21 cellular contexts compared by ENCODE assay signal in the genomic region with DNA sequence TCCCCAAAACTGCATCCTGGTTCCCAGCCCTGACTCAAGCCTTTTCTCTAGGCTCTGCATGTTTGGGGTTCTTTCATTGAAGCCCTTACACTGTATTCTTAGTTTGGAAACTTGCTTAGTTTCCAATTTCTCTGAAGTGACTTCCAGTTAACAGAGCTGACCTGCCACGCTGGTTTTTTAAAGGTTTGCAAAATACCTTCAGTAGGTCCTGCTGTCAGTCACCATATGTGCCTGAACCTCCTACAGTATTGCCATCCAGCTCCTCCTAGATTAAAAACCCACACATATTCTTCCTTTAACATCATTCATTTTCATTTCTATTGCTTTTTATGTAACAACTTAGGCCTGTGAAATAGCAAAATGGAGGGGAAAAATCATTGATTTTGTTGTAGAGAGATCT.
DNase-seq lines count a peak whose midpoint lies in the region; ATAC-seq, FAIRE-seq and TF ChIP-seq lines count a peak whose summit lies in the region.
"Had no signal": no experiment of that assay in that cellular context is flagged by ENCODE, and none has a peak within 500 bp of the region (broad histone marks: within the 10 kb centered on the region; RNA-seq: fewer than 3 reads in every experiment).

No MANE protein-coding gene starts in this region.

- H3K27me3 ChIP-seq in DND-41 (ENCODE audit: insufficient read depth, low read length, poor library complexity) = no peaks in the 10 kb centered on the region
- no peaks in the 10 kb centered on the region for H3K27me3 ChIP-seq in SJSA1 (replicated peaks)
- H3K27me3 ChIP-seq in foreskin keratinocyte = no peaks in the 10 kb centered on the region
- no peaks in the 10 kb centered on the region for H3K27me3 ChIP-seq in sigmoid colon
- no peaks in the 10 kb centered on the region for H3K27me3 ChIP-seq in small intestine (ENCODE audit: control insufficient read depth in 2 of 2, insufficient read depth in 2 of 2, low read length in 2 of 2)
- H3K27me3 ChIP-seq in suprapubic skin = no peaks in the 10 kb centered on the region
- H3K27me3 ChIP-seq: spleen had no signal

- WGBS in sigmoid colon, 2 donors = 78 to 82% methylated on average over 1 of the region's 1 CpG
- 67 to 77% (median 73%) methylated on average over 1 of the region's 1 CpG for WGBS in small intestine, 3 donors
- WGBS in suprapubic skin = 51% methylated on average over 1 of the region's 1 CpG

- peak overlapping the region; percentile 62 for H2AFZ ChIP-seq in DND-41 (ENCODE audit: low read depth, low read length)

- no peaks in the 10 kb centered on the region for H3K79me2 ChIP-seq in DND-41 (ENCODE audit: insufficient read depth, low read length)

- no peaks in the 10 kb centered on the region for H3K36me3 ChIP-seq in DND-41 (ENCODE audit: insufficient read depth, low read length)
- no peaks in the 10 kb centered on the region for H3K36me3 ChIP-seq in SJSA1
- no peaks in the 10 kb centered on the region for H3K36me3 ChIP-seq in sigmoid colon
- H3K36me3 ChIP-seq in small intestine (ENCODE audit: control insufficient read depth in 2 of 2, insufficient read depth in 2 of 2, low read length in 2 of 2) = no peaks in the 10 kb centered on the region
- H3K36me3 ChIP-seq in suprapubic skin = no peaks in the 10 kb centered on the region
- H3K36me3 ChIP-seq: spleen had no signal

- H3K9ac ChIP-seq in DND-41 (ENCODE audit: low read depth, low read length) = no peak overlapping the region

- TF ChIP-seq POLR2A in sigmoid colon (IDR thresholded peaks at IDR 0.05) (no peak), suprapubic skin (IDR thresholded peaks at IDR 0.05) (no peak)

- no peak for FAIRE-seq in small intestine (lab: Jason Lieb, UNC)
- FAIRE-seq: HTR-8/SVneo, kidney had no signal

- H3K4me1 ChIP-seq in DND-41 (ENCODE audit: insufficient read depth, low read length) (peaks cover 45% of the 10 kb centered on the region), SJSA1 (replicated peaks) (peaks cover 60% of the 10 kb centered on the region), foreskin keratinocyte (peaks cover 65% of the 10 kb centered on the region), sigmoid colon (peaks cover 0 to 48% (median 36%) of the 10 kb centered on the region in 4 donors), small intestine (ENCODE audit: control insufficient read depth in 2 of 2, insufficient read depth in 1 of 2, low read depth in 1 of 2, low read length in 1 of 2) (no peaks in the 10 kb centered on the region), suprapubic skin (peaks cover 44% of the 10 kb centered on the region)
- H3K4me1 ChIP-seq: psoas muscle had no signal

- intact Hi-C loops in sigmoid colon (cut with DNase I) = no loop called here

- no peak for TF ChIP-seq EP300 in sigmoid colon (IDR thresholded peaks at IDR 0.05)
- TF ChIP-seq EP300 in suprapubic skin (IDR thresholded peaks at IDR 0.05) = no peak

- H3K27ac ChIP-seq in DND-41 (ENCODE audit: low read length) = peak overlapping the region; percentile 24; the same call in 1 of the 2 replicates
- H3K27ac ChIP-seq in SJSA1 = peak overlapping the region; percentile 96
- peak overlapping the region; percentile 100 for H3K27ac ChIP-seq in foreskin keratinocyte
- H3K27ac ChIP-seq in sigmoid colon = peak overlapping the region in 3 of 4 donors; percentile 26 to 62 (median 28)
- no peak overlapping the region for H3K27ac ChIP-seq in small intestine (ENCODE audit: low read depth in 1 of 2, low read length in 1 of 2)
- H3K27ac ChIP-seq in suprapubic skin = no peak overlapping the region
- H3K27ac ChIP-seq: psoas muscle, spleen had no signal

- H4K20me1 ChIP-seq in DND-41 (ENCODE audit: insufficient read depth, low read length) = no peaks in the 10 kb centered on the region

- no peak for ATAC-seq in DND-41 (ENCODE audit: insufficient read depth, low read depth)
- no peak for ATAC-seq in foreskin keratinocyte
- ATAC-seq in GM18873 (IDR thresholded peaks at IDR 0.05; ENCODE audit: low FRiP score, unreplicated experiment) = no peak
- ATAC-seq: natural killer cell treated with Interleukin-12 subunit alpha and Interleukin-12 subunit beta and Interleukin-15 and Interleukin-18, amount 100 ng/mL, for 72 hours; psoas muscle had no signal

- TF ChIP-seq CTCF in DND-41 (IDR thresholded peaks at IDR 0.05; ENCODE audit: borderline replicate concordance, extremely low read depth, low read length, poor library complexity, severe bottlenecking) (no peak), foreskin keratinocyte (conservative IDR thresholded peaks at IDR 0.05) (no peak), sigmoid colon (IDR thresholded peaks at IDR 0.05) (no peak), suprapubic skin (IDR thresholded peaks at IDR 0.05) (no peak)

- H3K9me3 ChIP-seq in DND-41 (ENCODE audit: insufficient read depth, low read length, severe bottlenecking) (no peaks in the 10 kb centered on the region), SJSA1 (replicated peaks) (no peaks in the 10 kb centered on the region), sigmoid colon (no peaks in the 10 kb centered on the region), small intestine (ENCODE audit: control insufficient read depth, low read depth) (no peaks in the 10 kb centered on the region), suprapubic skin (no peaks in the 10 kb centered on the region)
- H3K9me3 ChIP-seq: psoas muscle, spleen had no signal

- no peak overlapping the region for H3K4me2 ChIP-seq in DND-41 (ENCODE audit: insufficient read depth, low read length)

- DNase-seq in DND-41 (no peak), SJSA1 (ENCODE audit: low read depth in 1 of 2, low spot score in 2 of 2) (no peak), foreskin keratinocyte (no peak), sigmoid colon (no peak), small intestine (no peak), RPMI8226 (no peak), suprapubic skin (ENCODE audit: low spot score in 2 of 2) (no peak)
- DNase-seq: activated B cell treated with CpG ODN at 0.5 μM for 24 hours; activated CD4-positive, alpha-beta memory T cell treated with anti-CD3 and anti-CD28 coated beads, Interleukin-2, amount 10 ng/mL, durations not matched to agents 7 days and 5 days; activated naive CD4-positive, alpha-beta T cell treated with anti-CD3 and anti-CD28 coated beads, Interleukin-2, amount 50 U/mL, for 16 hours; activated T-cell treated with anti-CD3 and anti-CD28 coated beads, Interleukin-2, amount 50 U/mL, for 24 hours; GOT3; kidney; NCI-H1417; NCI-H2171 treated with DMSO at 0.1 percent for 48 hours; psoas muscle; spleen; stimulated activated CD4-positive, alpha-beta T cell treated with anti-CD3 and anti-CD28 coated beads, Interleukin-4, amount 100 ng/mL, for 4 hours had no signal

- no peak overlapping the region for H3K4me3 ChIP-seq in DND-41 (ENCODE audit: low read depth in 1 of 2, low read length in 2 of 2)
- H3K4me3 ChIP-seq in SJSA1 = no peak overlapping the region
- no peak overlapping the region for H3K4me3 ChIP-seq in sigmoid colon
- no peak overlapping the region for H3K4me3 ChIP-seq in small intestine (ENCODE audit: low read depth in 1 of 2, low read length in 2 of 2)
- no peak overlapping the region for H3K4me3 ChIP-seq in suprapubic skin
- H3K4me3 ChIP-seq: psoas muscle, spleen had no signal

Comparison
In these comparisons a context has a peak if more than half of its experiments do, and no peak if none do; other contexts are left out.
1. H3K27ac ChIP-seq: peak in DND-41 (single experiment), SJSA1 (single experiment), foreskin keratinocyte (single experiment) and sigmoid colon (3 of 4); none in small intestine (0 of 2) and suprapubic skin (single experiment).